ENCODE assay signal across 23 cellular contexts in genomic region chr6:40348591-40348990, GRCh38.
A peak's percentile ranks its signal among the peaks of the same experiment; 100 is the strongest.
DNase-seq lines count a peak whose midpoint lies in the region; ATAC-seq, FAIRE-seq and TF ChIP-seq lines count a peak whose summit lies in the region.
"Had no signal": no experiment of that assay in that cellular context is flagged by ENCODE, and none has a peak within 500 bp of the region (broad histone marks: within the 10 kb centered on the region; RNA-seq: fewer than 3 reads in every experiment).

No MANE protein-coding gene starts in this region.

- H3K9me3 ChIP-seq in WERI-Rb-1 (ENCODE audit: severe bottlenecking) (no peaks in the 10 kb centered on the region), small intestine (ENCODE audit: control insufficient read depth, low read depth) (no peaks in the 10 kb centered on the region)
- H3K9me3 ChIP-seq: body of pancreas, colonic mucosa, neutrophil had no signal

- no peak overlapping the region for H3K4me3 ChIP-seq in WERI-Rb-1 (ENCODE audit: low read depth, low read length)
- H3K4me3 ChIP-seq in small intestine (ENCODE audit: low read depth in 1 of 2, low read length in 2 of 2): no peak overlapping the region
- H3K4me3 ChIP-seq: body of pancreas, colonic mucosa, GM23248, SJSA1 had no signal

- ATAC-seq in activated T-cell treated with anti-CD3 and anti-CD28 coated beads, Interleukin-2, amount 50 U/mL, for 4 hours: no peak
- ATAC-seq in GM21528 (IDR thresholded peaks at IDR 0.05; ENCODE audit: low FRiP score, unreplicated experiment): no peak
- ATAC-seq: activated T-cell treated with anti-CD3 and anti-CD28 coated beads, Interleukin-2, amount 50 U/mL, for 72 hours; body of pancreas; T-helper 17 cell had no signal

- no peak for FAIRE-seq in small intestine (lab: Jason Lieb, UNC)
- FAIRE-seq: G401.6 had no signal

- H3K27me3 ChIP-seq in WERI-Rb-1 (ENCODE audit: insufficient read depth, low read depth, severe bottlenecking) (no peaks in the 10 kb centered on the region), small intestine (ENCODE audit: control insufficient read depth in 2 of 2, insufficient read depth in 2 of 2, low read length in 2 of 2) (no peaks in the 10 kb centered on the region)
- H3K27me3 ChIP-seq: body of pancreas, colonic mucosa, neutrophil, SJSA1 had no signal

- TF ChIP-seq CTCF in WERI-Rb-1 (IDR thresholded peaks at IDR 0.05; ENCODE audit: low read depth, low read length): no peak
- TF ChIP-seq CTCF in nephron (IDR thresholded peaks at IDR 0.05; ENCODE audit: unreplicated experiment in 3 of 3): no peak
- TF ChIP-seq CTCF in mesothelial cell of epicardium (IDR thresholded peaks at IDR 0.05; ENCODE audit: unreplicated experiment): no peak

- peak; percentile 6 for DNase-seq in activated T-cell treated with anti-CD3 and anti-CD28 coated beads, Interleukin-2, amount 50 U/mL, for 24 hours
- no peak for DNase-seq in activated T-cell treated with anti-CD3 and anti-CD28 coated beads, Interleukin-2, amount 50 U/mL, for 4 hours
- DNase-seq in WERI-Rb-1 (peak; percentile 75), ureter (ENCODE audit: low spot score) (peak; percentile 18), small intestine (no peak), mesothelial cell of epicardium (ENCODE audit: low spot score in 2 of 2, unreplicated experiment in 2 of 2) (no peak)
- DNase-seq: activated CD4-positive, alpha-beta memory T cell treated with anti-CD3 and anti-CD28 coated beads for 36 hours; activated naive CD8-positive, alpha-beta T cell treated with anti-CD3 and anti-CD28 coated beads, Interleukin-2, amount 10 ng/mL, durations not matched to agents 7 days and 5 days; activated T-cell treated with anti-CD3 and anti-CD28 coated beads, Interleukin-2, amount 50 U/mL, for 72 hours; body of pancreas; colonic mucosa; GM23248; KBM-7; left cardiac atrium; NCI-H1436 treated with DMSO at 0.1 percent for 48 hours; stimulated activated CD4-positive, alpha-beta T cell treated with anti-CD3 and anti-CD28 coated beads, Interleukin-15, amount 100 ng/mL, for 24 hours; T-helper 17 cell had no signal

- H3K36me3 ChIP-seq in WERI-Rb-1: peaks cover 3% of the 10 kb centered on the region; the same call in 1 of the 2 replicates
- no peaks in the 10 kb centered on the region for H3K36me3 ChIP-seq in small intestine (ENCODE audit: control insufficient read depth in 2 of 2, insufficient read depth in 2 of 2, low read length in 2 of 2)
- H3K36me3 ChIP-seq: colonic mucosa, neutrophil, SJSA1 had no signal

- no peaks in the 10 kb centered on the region for H3K27me3 Mint-ChIP-seq in activated T-cell treated with anti-CD3 and anti-CD28 coated beads, Interleukin-2, amount 50 U/mL, for 24 hours
- no peaks in the 10 kb centered on the region for H3K27me3 Mint-ChIP-seq in activated T-cell treated with anti-CD3 and anti-CD28 coated beads, Interleukin-2, amount 50 U/mL, for 4 hours (ENCODE audit: low read depth)
- peaks cover 9% of the 10 kb centered on the region for H3K27me3 Mint-ChIP-seq in nephron (ENCODE audit: low read depth)
- peaks cover 5% of the 10 kb centered on the region for H3K27me3 Mint-ChIP-seq in mesothelial cell of epicardium (ENCODE audit: low read depth)
- H3K27me3 Mint-ChIP-seq: T-helper 17 cell had no signal

- H3K9me3 Mint-ChIP-seq in activated T-cell treated with anti-CD3 and anti-CD28 coated beads, Interleukin-2, amount 50 U/mL, for 24 hours: no peaks in the 10 kb centered on the region
- H3K9me3 Mint-ChIP-seq in activated T-cell treated with anti-CD3 and anti-CD28 coated beads, Interleukin-2, amount 50 U/mL, for 4 hours: no peaks in the 10 kb centered on the region
- H3K9me3 Mint-ChIP-seq in nephron (no peaks in the 10 kb centered on the region), mesothelial cell of epicardium (no peaks in the 10 kb centered on the region)
- H3K9me3 Mint-ChIP-seq: activated CD4-positive, alpha-beta memory T cell treated with anti-CD3 and anti-CD28 coated beads for 36 hours; activated naive CD8-positive, alpha-beta T cell treated with anti-CD3 and anti-CD28 coated beads, Interleukin-2, amount 10 ng/mL, durations not matched to agents 7 days and 5 days; activated T-cell treated with anti-CD3 and anti-CD28 coated beads, Interleukin-2, amount 50 U/mL, for 72 hours had no signal

- no peaks in the 10 kb centered on the region for H3K36me3 Mint-ChIP-seq in activated T-cell treated with anti-CD3 and anti-CD28 coated beads, Interleukin-2, amount 50 U/mL, for 24 hours (ENCODE audit: low read depth)
- H3K36me3 Mint-ChIP-seq in activated T-cell treated with anti-CD3 and anti-CD28 coated beads, Interleukin-2, amount 50 U/mL, for 4 hours (ENCODE audit: insufficient read depth): no peaks in the 10 kb centered on the region
- H3K36me3 Mint-ChIP-seq in nephron (ENCODE audit: low read depth) (peaks cover 3% of the 10 kb centered on the region), mesothelial cell of epicardium (no peaks in the 10 kb centered on the region)
- H3K36me3 Mint-ChIP-seq: activated CD4-positive, alpha-beta memory T cell treated with anti-CD3 and anti-CD28 coated beads for 36 hours; activated naive CD8-positive, alpha-beta T cell treated with anti-CD3 and anti-CD28 coated beads, Interleukin-2, amount 10 ng/mL, durations not matched to agents 7 days and 5 days had no signal

- H3K27ac Mint-ChIP-seq in activated T-cell treated with anti-CD3 and anti-CD28 coated beads, Interleukin-2, amount 50 U/mL, for 24 hours: no peak overlapping the region
- H3K27ac Mint-ChIP-seq in nephron: peak overlapping the region in 2 of 3 experiments; percentile 45 to 68
- no peak overlapping the region for H3K27ac Mint-ChIP-seq in mesothelial cell of epicardium
- H3K27ac Mint-ChIP-seq: activated CD4-positive, alpha-beta memory T cell treated with anti-CD3 and anti-CD28 coated beads for 36 hours; activated naive CD8-positive, alpha-beta T cell treated with anti-CD3 and anti-CD28 coated beads, Interleukin-2, amount 10 ng/mL, durations not matched to agents 7 days and 5 days; activated T-cell treated with anti-CD3 and anti-CD28 coated beads, Interleukin-2, amount 50 U/mL, for 72 hours; T-helper 17 cell had no signal

- H3K27ac ChIP-seq in WERI-Rb-1 (peak overlapping the region; percentile 83), small intestine (ENCODE audit: low read depth in 1 of 2, low read length in 1 of 2) (no peak overlapping the region)
- H3K27ac ChIP-seq: body of pancreas, C4-2B, colonic mucosa, GM23248, neutrophil, SJSA1 had no signal

- 78 to 82% (median 80%) methylated on average over 4 of the region's 4 CpGs for WGBS in small intestine, 3 donors

- no peak overlapping the region for H3K4me3 Mint-ChIP-seq in activated T-cell treated with anti-CD3 and anti-CD28 coated beads, Interleukin-2, amount 50 U/mL, for 24 hours
- no peak overlapping the region for H3K4me3 Mint-ChIP-seq in activated T-cell treated with anti-CD3 and anti-CD28 coated beads, Interleukin-2, amount 50 U/mL, for 4 hours
- H3K4me3 Mint-ChIP-seq in nephron (peak overlapping the region in 1 of 3 experiments; percentile 4), mesothelial cell of epicardium (no peak overlapping the region)
- H3K4me3 Mint-ChIP-seq: activated CD4-positive, alpha-beta memory T cell treated with anti-CD3 and anti-CD28 coated beads for 36 hours; activated naive CD8-positive, alpha-beta T cell treated with anti-CD3 and anti-CD28 coated beads, Interleukin-2, amount 10 ng/mL, durations not matched to agents 7 days and 5 days; activated T-cell treated with anti-CD3 and anti-CD28 coated beads, Interleukin-2, amount 50 U/mL, for 72 hours; T-helper 17 cell had no signal

- no peaks in the 10 kb centered on the region for H3K4me1 Mint-ChIP-seq in activated T-cell treated with anti-CD3 and anti-CD28 coated beads, Interleukin-2, amount 50 U/mL, for 24 hours (ENCODE audit: low read depth)
- no peaks in the 10 kb centered on the region for H3K4me1 Mint-ChIP-seq in activated T-cell treated with anti-CD3 and anti-CD28 coated beads, Interleukin-2, amount 50 U/mL, for 4 hours (ENCODE audit: low read depth)
- peaks cover 26% of the 10 kb centered on the region for H3K4me1 Mint-ChIP-seq in nephron
- H3K4me1 Mint-ChIP-seq in mesothelial cell of epicardium: no peaks in the 10 kb centered on the region
- H3K4me1 Mint-ChIP-seq: activated naive CD8-positive, alpha-beta T cell treated with anti-CD3 and anti-CD28 coated beads, Interleukin-2, amount 10 ng/mL, durations not matched to agents 7 days and 5 days had no signal

- no peaks in the 10 kb centered on the region for H3K4me1 ChIP-seq in small intestine (ENCODE audit: control insufficient read depth in 2 of 2, insufficient read depth in 1 of 2, low read depth in 1 of 2, low read length in 1 of 2)
- H3K4me1 ChIP-seq: colonic mucosa, SJSA1 had no signal

Comparison
In these comparisons a context has a peak if more than half of its experiments do, and no peak if none do; other contexts are left out.
1. DNase-seq: peak in activated T-cell treated with anti-CD3 and anti-CD28 coated beads, Interleukin-2, amount 50 U/mL, for 24 hours (single experiment), WERI-Rb-1 (single experiment) and ureter (single experiment); none in activated T-cell treated with anti-CD3 and anti-CD28 coated beads, Interleukin-2, amount 50 U/mL, for 4 hours (single experiment), small intestine (single experiment) and mesothelial cell of epicardium (0 of 2).
2. H3K27ac Mint-ChIP-seq: peak in nephron (2 of 3); none in activated T-cell treated with anti-CD3 and anti-CD28 coated beads, Interleukin-2, amount 50 U/mL, for 24 hours (single experiment) and mesothelial cell of epicardium (single experiment).